11 cellular contexts compared by ENCODE assay signal in genomic region chr9:130328349-130328801, GRCh38.
DNase-seq lines count a peak whose midpoint lies in the region.
"Had no signal": no experiment of that assay in that cellular context is flagged by ENCODE, and none has a peak within 500 bp of the region (broad histone marks: within the 10 kb centered on the region; RNA-seq: fewer than 3 reads in every experiment).

No MANE protein-coding gene starts in this region.

- no peaks in the 10 kb centered on the region for H3K36me3 ChIP-seq in SJCRH30

- peak overlapping the region; percentile 79 for H3K27ac ChIP-seq in SJCRH30

- no peaks in the 10 kb centered on the region for H3K27me3 ChIP-seq in SJCRH30

- DNase-seq in GM04504 (ENCODE audit: low read depth) (peak; percentile 31), SJCRH30 (peak; percentile 62 to 75), iris pigment epithelial cell (ENCODE audit: low read depth) (peak; percentile 31), skeletal muscle cell (ENCODE audit: low read depth) (peak; percentile 67), A172 (ENCODE audit: low spot score) (no peak), NCI-H128 (lab: John Stamatoyannopoulos, UW; ENCODE audit: unreplicated experiment) (no peak), NCI-H146 treated with DMSO at 0.1 percent for 48 hours (lab: John Stamatoyannopoulos, UW; ENCODE audit: unreplicated experiment) (no peak)
- DNase-seq in activated CD4-positive, CD25-positive, alpha-beta regulatory T cell (lab: John Stamatoyannopoulos, UW): no peak
- DNase-seq: amygdala; mesendoderm; stimulated activated naive CD4-positive, alpha-beta T cell treated with Interleukin-2 at 50 U/mL for 16 hours had no signal

- H3K9me3 ChIP-seq in SJCRH30 (replicated peaks): no peaks in the 10 kb centered on the region

- peaks cover 68% of the 10 kb centered on the region for H3K4me1 ChIP-seq in SJCRH30

- H3K4me3 ChIP-seq in SJCRH30 (peak overlapping the region; percentile 48), skeletal muscle cell (ENCODE audit: low read depth, low read length) (no peak overlapping the region)

Comparison
In these comparisons a context has a peak if more than half of its experiments do, and no peak if none do; other contexts are left out.
1. DNase-seq: peak in GM04504 (single experiment), SJCRH30 (2 of 2), iris pigment epithelial cell (single experiment) and skeletal muscle cell (single experiment); none in A172 (single experiment), NCI-H128 (single experiment), NCI-H146 treated with DMSO at 0.1 percent for 48 hours (single experiment) and activated CD4-positive, CD25-positive, alpha-beta regulatory T cell (0 of 4).